ENCODE assay signal across 9 cellular contexts in the genomic region with DNA sequence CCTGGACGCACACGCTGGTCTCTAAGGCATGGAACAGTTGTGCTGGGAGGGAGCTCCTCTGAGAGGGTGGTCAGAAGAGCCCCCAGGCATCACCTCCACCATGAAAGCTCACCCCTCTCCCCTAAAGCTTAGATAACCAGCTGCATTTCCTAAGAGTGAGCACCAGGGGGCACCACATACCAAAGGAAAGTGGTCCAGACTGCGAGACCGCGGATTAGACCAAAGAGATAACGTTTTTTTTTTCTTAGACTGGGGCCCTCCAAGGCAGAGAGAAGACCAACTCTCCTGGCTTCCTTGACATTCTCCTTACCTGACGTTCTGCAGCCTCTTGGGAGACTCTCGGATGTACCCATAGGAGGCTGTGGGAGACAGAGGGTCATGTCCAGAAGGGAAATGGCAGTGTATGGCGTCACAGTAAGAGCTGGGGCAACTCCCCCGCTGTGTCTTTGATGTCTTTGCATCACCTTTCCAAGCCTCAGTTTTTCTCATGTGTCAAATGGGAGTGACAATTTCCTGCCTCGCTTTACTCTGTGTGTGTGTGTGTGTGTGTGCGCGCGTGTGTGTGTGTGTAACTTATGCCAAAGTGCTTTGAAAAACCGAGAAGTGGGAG. TPM values are rescaled to one million over a fixed set of nuclear protein-coding genes. Genes with fewer than 3 reads are reported as not detected.
A peak's percentile ranks its signal among the peaks of the same experiment; 100 is the strongest.
DNase-seq lines count a peak whose midpoint lies in the region; ATAC-seq, FAIRE-seq and TF ChIP-seq lines count a peak whose summit lies in the region.
"Had no signal": no experiment of that assay in that cellular context is flagged by ENCODE, and none has a peak within 500 bp of the region (broad histone marks: within the 10 kb centered on the region; RNA-seq: fewer than 3 reads in every experiment).

No MANE protein-coding gene starts in this region.

- no peak overlapping the region for H4K5ac ChIP-seq in IMR-90 (ENCODE audit: low read depth, low read length)

- peak overlapping the region; percentile 55 for H3K27ac Mint-ChIP-seq in type B pancreatic cell

- H3K23ac ChIP-seq in IMR-90 (ENCODE audit: low read depth, low read length) (no peak overlapping the region), trophoblast cell (ENCODE audit: low read length) (no peak overlapping the region)

- H4K20me1 ChIP-seq in IMR-90 (ENCODE audit: insufficient read depth, low read length), result no peaks in the 10 kb centered on the region; the same call in 1 of the 2 replicates

- no peaks in the 10 kb centered on the region for H3K4me1 Mint-ChIP-seq in type B pancreatic cell (ENCODE audit: unreplicated experiment)

- H2BK20ac ChIP-seq in IMR-90 (ENCODE audit: low read depth, low read length), result peak overlapping the region; percentile 55; the same call in 1 of the 2 replicates

- H2BK5ac ChIP-seq in IMR-90 (ENCODE audit: low read depth, low read length, poor library complexity, severe bottlenecking), result no peak overlapping the region
- H2BK5ac ChIP-seq in trophoblast cell (ENCODE audit: low read depth, low read length, poor library complexity), result no peak overlapping the region

- H3K4me1 ChIP-seq in IMR-90 (ENCODE audit: control insufficient read depth, insufficient read depth, low read length) (peaks cover 2% of the 10 kb centered on the region; the same call in 1 of the 2 replicates), trophoblast cell (ENCODE audit: control insufficient read depth in 1 of 2, insufficient read depth in 2 of 2, low read length in 2 of 2) (no peaks in the 10 kb centered on the region)

- H3K18ac ChIP-seq in IMR-90 (ENCODE audit: low read depth, low read length) (no peak overlapping the region), trophoblast cell (ENCODE audit: low read length) (no peak overlapping the region)

- no peak for DNase-seq in D721Med (ENCODE audit: insufficient read length, low spot score)
- DNase-seq in IMR-90, result peak; percentile 57
- peak; percentile 1 for DNase-seq in SHP77 treated with DMSO at 0.1 percent for 48 hours (lab: John Stamatoyannopoulos, UW)
- peak; percentile 59 for DNase-seq in activated effector memory CD4-positive, alpha-beta T cell treated with Interleukin-2 at 50 U/mL for 16 hours
- DNase-seq in frontal cortex (ENCODE audit: low spot score in 2 of 2), result peak; percentile 72 to 78
- peak; percentile 37 to 77 for DNase-seq in trophoblast cell
- DNase-seq in type B pancreatic cell (ENCODE audit: extremely low spot score, unreplicated experiment), result peak; percentile 77

- H3K14ac ChIP-seq in IMR-90 (replicated peaks; ENCODE audit: low read depth, low read length) (peak overlapping the region; percentile 69; the same call in 1 of the 2 replicates), trophoblast cell (ENCODE audit: low read length) (no peak overlapping the region)

- H4K12ac ChIP-seq in trophoblast cell (ENCODE audit: low read depth, low read length), result no peak overlapping the region

- no peak overlapping the region for H2AK9ac ChIP-seq in IMR-90 (replicated peaks; ENCODE audit: low read depth, low read length, poor library complexity)

- peak; percentile 95 for TF ChIP-seq RAD21 in IMR-90 (IDR thresholded peaks at IDR 0.05; ENCODE audit: low read length)

- H3K9me3 Mint-ChIP-seq in type B pancreatic cell, result no peaks in the 10 kb centered on the region

- no TSS peak for BruUV-seq in IMR-90 (replicated peaks; lab: Mats Ljungman, UMichigan)

- H2BK12ac ChIP-seq in trophoblast cell (ENCODE audit: low read length), result no peak overlapping the region

- H3K9ac ChIP-seq in IMR-90 (ENCODE audit: low read depth, low read length) (no peak overlapping the region), trophoblast cell (ENCODE audit: low read length) (no peak overlapping the region)

- H3K27ac ChIP-seq in IMR-90 (ENCODE audit: insufficient read depth, low read length), result no peak overlapping the region
- no peak overlapping the region for H3K27ac ChIP-seq in trophoblast cell (ENCODE audit: low read depth, low read length)

- H3K9me1 ChIP-seq in IMR-90 (ENCODE audit: insufficient read depth, low read length), result no peaks in the 10 kb centered on the region

- no peaks in the 10 kb centered on the region for H3K27me3 Mint-ChIP-seq in type B pancreatic cell

- 0 out of 2 replicates have a peak, but pooled peaks have one; percentile 47 for TF ChIP-seq POLR2A in IMR-90 (IDR thresholded peaks at IDR 0.05; ENCODE audit: low read depth, low read length)

- H2AFZ ChIP-seq in IMR-90 (replicated peaks; ENCODE audit: low read length, poor library complexity) (peak overlapping the region; percentile 88), trophoblast cell (ENCODE audit: insufficient read depth, low read length, poor library complexity) (no peak overlapping the region)

- H3K27me3 ChIP-seq in IMR-90 (ENCODE audit: control insufficient read depth, insufficient read depth, low read length), result no peaks in the 10 kb centered on the region; the same call in 1 of the 2 replicates
- no peaks in the 10 kb centered on the region for H3K27me3 ChIP-seq in trophoblast cell (ENCODE audit: insufficient read depth, low read length)

- FAIRE-seq in D721Med (lab: Jason Lieb, UNC) (no peak), frontal cortex (lab: Jason Lieb, UNC) (no peak)

- in situ Hi-C loops in IMR-90 (cut with MboI; ENCODE audit: low sequenced_read_pairs), result no loop called here

- TF ChIP-seq CTCF in D721Med (IDR thresholded peaks at IDR 0.05; ENCODE audit: insufficient read depth, missing control alignments) (peak; percentile 88), IMR-90 (conservative IDR thresholded peaks at IDR 0.05; ENCODE audit: low read depth, low read length) (peak; percentile 84), type B pancreatic cell (conservative IDR thresholded peaks at IDR 0.05) (peak; percentile 91)

- H4K8ac ChIP-seq in IMR-90 (ENCODE audit: low read depth in 2 of 2, low read length in 2 of 2) (0 out of 4 replicates have a peak overlapping the region, but pooled peaks of 1 of the 2 experiments have one; percentile 31), trophoblast cell (ENCODE audit: low read depth, low read length) (no peak overlapping the region)

- intact Hi-C loops in IMR-90 (cut with micrococcal nuclease), result loop anchor here (1.0 to 5.0 kb wide), 5 partner anchors 47 to 436 kb away; no protein-coding TSS in a partner anchor

- POLR2A ChIA-PET in IMR-90 (lab: Charles Lee; ENCODE audit: unreplicated experiment), result interaction anchor here (0.5 kb wide), 1 partner anchor 433 kb away, joined by 3 read pairs; no protein-coding TSS in a partner anchor

- no peaks in the 10 kb centered on the region for H3K79me2 ChIP-seq in trophoblast cell (ENCODE audit: control insufficient read depth, insufficient read depth, low read length, poor library complexity)

- no peak overlapping the region for H3K4ac ChIP-seq in IMR-90 (ENCODE audit: low read depth, low read length)
- H3K4ac ChIP-seq in trophoblast cell (ENCODE audit: low read depth, low read length), result no peak overlapping the region

- H2BK120ac ChIP-seq in IMR-90 (ENCODE audit: low read depth, low read length) (no peak overlapping the region), trophoblast cell (ENCODE audit: insufficient read depth, low read length, poor library complexity) (no peak overlapping the region)

- WGBS in IMR-90 (ENCODE audit: extremely low coverage in 2 of 2, insufficient read length in 1 of 2), 2 experiments, result no CpG with 5 or more reads among the region's 15 CpGs
- no CpG with 5 or more reads among the region's 15 CpGs for WGBS in trophoblast cell (ENCODE audit: extremely low coverage, insufficient coverage, insufficient read length)

- H3K9me3 ChIP-seq in IMR-90 (ENCODE audit: control insufficient read depth, insufficient read depth, low read length), result no peaks in the 10 kb centered on the region
- no peaks in the 10 kb centered on the region for H3K9me3 ChIP-seq in trophoblast cell (ENCODE audit: insufficient read depth, low read depth, low read length)

- CTCF ChIA-PET in IMR-90 (lab: Yijun Ruan, JAX), result interaction anchor here (0.6 to 6.6 kb wide), 13 partner anchors 9 to 388 kb away, joined by 3 to 170 read pairs (median 4); no protein-coding TSS in a partner anchor

- H3K4me3 ChIP-seq in IMR-90 (ENCODE audit: insufficient read depth, low read depth, low read length) (no peak overlapping the region), trophoblast cell (ENCODE audit: low read depth, low read length) (no peak overlapping the region)

- no peak overlapping the region for H2BK15ac ChIP-seq in IMR-90 (ENCODE audit: low read depth, low read length)

- no peak overlapping the region for H3K4me3 Mint-ChIP-seq in type B pancreatic cell

- ATAC-seq in IMR-90 (ENCODE audit: low read depth) (peak; percentile 63), HG02759 (IDR thresholded peaks at IDR 0.05; ENCODE audit: unreplicated experiment) (no peak)

- no peaks in the 10 kb centered on the region for H3K36me3 ChIP-seq in IMR-90 (ENCODE audit: control insufficient read depth, insufficient read depth, low read length)
- no peaks in the 10 kb centered on the region for H3K36me3 ChIP-seq in trophoblast cell (ENCODE audit: control insufficient read depth in 1 of 2, insufficient read depth in 2 of 2, low read length in 2 of 2)

- H3K4me2 ChIP-seq in IMR-90 (ENCODE audit: low read depth, low read length), result no peak overlapping the region
- no peak overlapping the region for H3K4me2 ChIP-seq in trophoblast cell (ENCODE audit: low read length)

- H4K91ac ChIP-seq in IMR-90 (ENCODE audit: insufficient read depth, low read depth, low read length) (no peak overlapping the region), trophoblast cell (ENCODE audit: low read depth, low read length) (no peak overlapping the region)

- H3K79me1 ChIP-seq in IMR-90 (ENCODE audit: low read depth in 1 of 2, low read length in 2 of 2) (no peaks in the 10 kb centered on the region), trophoblast cell (ENCODE audit: low read length) (no peaks in the 10 kb centered on the region)

- H3K56ac ChIP-seq in IMR-90 (ENCODE audit: extremely low read depth, insufficient read depth, low read length), result no peak overlapping the region

- no peak overlapping the region for H2AK5ac ChIP-seq in IMR-90 (ENCODE audit: low read depth, low read length)
- no peak overlapping the region for H2AK5ac ChIP-seq in trophoblast cell (ENCODE audit: low read length)

- dilution Hi-C loops in IMR-90 (cut with HindIII; ENCODE audit: low sequenced_read_pairs, unreplicated experiment), result no loop called here

- H3K36me3 Mint-ChIP-seq in type B pancreatic cell, result no peaks in the 10 kb centered on the region

TF ChIP-seq in IMR-90, 13 proteins besides CTCF, POLR2A, EP300 and RAD21 (continues in another document):
- TF ChIP-seq RCOR1 (IDR thresholded peaks at IDR 0.05; ENCODE audit: insufficient replicate concordance, low read length), result no peak
- no peak for TF ChIP-seq RFX5 (IDR thresholded peaks at IDR 0.05; ENCODE audit: low read depth, low read length)

RNA-seq across cellular contexts. Expression of gene IFNLR1, which starts 12.3 kb away (rescaled TPM):
- total RNA-seq in IMR-90 (2012; rRNA removed) (not detected in 2 replicates), frontal cortex (0.41 TPM), type B pancreatic cell (ENCODE audit: low replicate concordance) (7.1 and 19.9 TPM in 2 replicates)
- polyA plus RNA-seq in IMR-90 (2012; rRNA removed), result not detected in 2 replicates
- polyA plus RNA-seq in IMR-90 (2012; cell fraction: cytosol; rRNA removed), result not detected in 2 replicates
- not detected in 2 replicates for polyA plus RNA-seq in IMR-90 (2012; cell fraction: nucleus; rRNA removed; ENCODE audit: low replicate concordance)
- 3.1 and 3.5 TPM in 2 replicates for polyA plus RNA-seq in trophoblast cell (2013)

RNA-seq across cellular contexts. Expression of gene IL22RA1, which starts 56.5 kb away (rescaled TPM):
- total RNA-seq in IMR-90 (2012; rRNA removed) (not detected in 2 replicates), frontal cortex (not detected), type B pancreatic cell (ENCODE audit: low replicate concordance) (1.1 and 2.8 TPM in 2 replicates)
- not detected in 2 replicates for polyA plus RNA-seq in IMR-90 (2012; rRNA removed)
- 0.02 TPM in 1 of 2 replicates, not detected in the other for polyA plus RNA-seq in IMR-90 (2012; cell fraction: cytosol; rRNA removed)
- not detected in 2 replicates for polyA plus RNA-seq in IMR-90 (2012; cell fraction: nucleus; rRNA removed; ENCODE audit: low replicate concordance)
- polyA plus RNA-seq in trophoblast cell (2013), result 0.15 and 0.18 TPM in 2 replicates
- total RNA-seq: activated CD8-positive, alpha-beta memory T cell treated with anti-CD3 and anti-CD28 coated beads for 36 hours had no signal
